1 cellular context compared by ENCODE assay signal in the genomic region with DNA sequence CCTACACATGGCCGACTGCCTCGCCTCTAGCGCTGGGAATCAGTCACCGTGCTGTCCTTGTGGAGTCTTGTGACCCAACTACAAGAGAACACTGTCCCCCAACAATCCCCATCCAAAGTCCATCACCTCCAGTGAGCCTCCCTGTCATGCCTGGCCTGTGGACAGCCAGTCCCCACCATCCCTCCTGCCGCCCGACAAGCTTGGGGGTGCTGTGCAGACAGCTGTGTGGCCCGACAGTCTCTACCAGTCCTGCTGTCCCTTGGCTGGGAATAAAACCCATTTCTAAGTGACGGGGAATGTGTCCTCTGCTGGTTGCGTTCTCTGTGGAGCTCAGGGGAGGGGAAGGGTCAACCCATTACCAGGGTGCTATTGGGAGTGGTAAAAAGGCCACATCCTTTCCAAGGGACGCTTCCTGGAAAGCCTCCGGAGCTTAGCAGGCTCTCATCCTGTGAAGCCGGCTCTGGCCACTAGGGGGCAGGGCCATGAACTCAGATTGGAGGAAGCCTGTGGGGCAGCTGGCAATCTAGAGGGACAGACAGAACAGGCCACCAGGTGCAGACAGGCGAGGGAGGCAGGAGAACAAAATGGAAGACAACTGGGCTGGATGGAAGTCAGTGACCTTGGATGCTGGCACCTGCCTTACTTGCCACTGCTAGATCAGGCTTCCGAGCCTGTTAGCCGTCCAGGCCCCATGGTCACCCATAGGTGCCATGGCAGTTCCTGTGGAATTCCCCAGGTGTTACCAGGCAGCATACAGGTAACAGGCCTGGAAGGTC.
TF ChIP-seq lines count a peak whose summit lies in the region.

No MANE protein-coding gene starts in this region.

TF ChIP-seq in HepG2, 621 proteins besides CTCF, POLR2A, EP300 and RAD21 (continued from another document):
- no peak for TF ChIP-seq THAP7 (CRISPR knock-in tag; IDR thresholded peaks at IDR 0.05)
- no peak for TF ChIP-seq SRF (IDR thresholded peaks at IDR 0.05; ENCODE audit: low read depth, low read length)
- no peak for TF ChIP-seq ZNF383 (CRISPR knock-in tag; IDR thresholded peaks at IDR 0.05; ENCODE audit: borderline replicate concordance)
- TF ChIP-seq NFIC (IDR thresholded peaks at IDR 0.05; ENCODE audit: low read length), result no peak
- TF ChIP-seq ISX (CRISPR knock-in tag; conservative IDR thresholded peaks at IDR 0.05), result no peak
- no peak for TF ChIP-seq ZFP36L2 (CRISPR knock-in tag; IDR thresholded peaks at IDR 0.05)
- no peak for TF ChIP-seq CC2D1A (CRISPR knock-in tag; IDR thresholded peaks at IDR 0.05)
- no peak for TF ChIP-seq TBX2 (CRISPR knock-in tag; IDR thresholded peaks at IDR 0.05; ENCODE audit: borderline replicate concordance)
- TF ChIP-seq RXRA (CRISPR knock-in tag; IDR thresholded peaks at IDR 0.05), result 0 out of 2 replicates have a peak, but pooled peaks have one; percentile 30
- no peak for TF ChIP-seq MAZ (IDR thresholded peaks at IDR 0.05; ENCODE audit: borderline replicate concordance, low read depth, low read length)
- no peak for TF ChIP-seq MAZ (CRISPR knock-in tag; IDR thresholded peaks at IDR 0.05; ENCODE audit: low read depth)
- no peak for TF ChIP-seq CCDC6 (CRISPR knock-in tag; IDR thresholded peaks at IDR 0.05)
- TF ChIP-seq ZNF441 (CRISPR knock-in tag; IDR thresholded peaks at IDR 0.05; ENCODE audit: borderline replicate concordance), result no peak
- TF ChIP-seq SCMH1 (CRISPR knock-in tag; IDR thresholded peaks at IDR 0.05; ENCODE audit: borderline replicate concordance), result no peak
- no peak for TF ChIP-seq PRMT3 (CRISPR knock-in tag; IDR thresholded peaks at IDR 0.05; ENCODE audit: borderline replicate concordance, low read depth)
- no peak for TF ChIP-seq POLR2AphosphoS2 (IDR thresholded peaks at IDR 0.05; ENCODE audit: low read depth, low read length)
- TF ChIP-seq ZKSCAN1 (IDR thresholded peaks at IDR 0.05; ENCODE audit: low read length), result no peak
- TF ChIP-seq ZC3H4 (CRISPR knock-in tag; IDR thresholded peaks at IDR 0.05; ENCODE audit: borderline replicate concordance), result no peak
- no peak for TF ChIP-seq ZNF224 (CRISPR knock-in tag; IDR thresholded peaks at IDR 0.05)
